13 cellular contexts compared by ENCODE assay signal in the genomic region with DNA sequence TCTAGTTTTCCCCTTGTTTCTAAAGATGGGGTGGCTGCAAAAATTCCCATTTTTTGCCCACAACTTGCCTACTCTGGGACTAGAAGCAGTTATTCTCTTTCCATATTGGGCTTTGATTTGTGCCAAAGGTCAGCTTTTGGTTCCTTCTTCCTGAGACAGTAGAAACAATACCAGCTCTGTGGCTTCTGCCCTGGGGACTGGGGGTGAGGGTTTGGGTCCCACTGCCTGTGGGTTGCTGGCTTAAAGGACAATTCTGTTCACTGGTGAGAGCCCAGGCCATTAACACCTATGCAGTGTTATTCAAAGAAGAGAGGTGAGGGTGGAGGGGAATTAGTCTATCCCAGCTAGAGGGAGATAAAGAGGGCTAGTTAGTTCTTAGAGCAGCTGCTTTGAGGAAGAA.
DNase-seq lines count a peak whose midpoint lies in the region; ATAC-seq and TF ChIP-seq lines count a peak whose summit lies in the region.
"Had no signal": no experiment of that assay in that cellular context is flagged by ENCODE, and none has a peak within 500 bp of the region (broad histone marks: within the 10 kb centered on the region; RNA-seq: fewer than 3 reads in every experiment).

No MANE protein-coding gene starts in this region.

- H3K27ac ChIP-seq in GM23338 (ENCODE audit: low read depth) (no peak overlapping the region), heart right ventricle (peak overlapping the region in 2 of 10 donors; percentile 15 to 41)
- H3K27ac ChIP-seq: GM23248 had no signal

- DNase-seq in CD14-positive monocyte (ENCODE audit: low spot score) (no peak), GM23338 (ENCODE audit: low spot score) (no peak), myocyte (ENCODE audit: low read depth) (peak; percentile 6), heart right ventricle (no peak)
- DNase-seq in activated naive CD4-positive, alpha-beta T cell treated with anti-CD3 and anti-CD28 coated beads, Interleukin-2, amount 50 U/mL, for 72 hours (ENCODE audit: low spot score in 2 of 2), result no peak
- DNase-seq: BE2C; Caco-2; CD8-positive, alpha-beta memory T cell; GM23248; H7; IMR-90 had no signal

- no peaks in the 10 kb centered on the region for H3K36me3 ChIP-seq in GM23338 (ENCODE audit: insufficient read depth)
- no peaks in the 10 kb centered on the region for H3K36me3 ChIP-seq in heart right ventricle
- H3K36me3 ChIP-seq: BE2C had no signal

- no peaks in the 10 kb centered on the region for H3K9me3 ChIP-seq in heart right ventricle
- H3K9me3 ChIP-seq: BE2C, Caco-2 had no signal

- no peaks in the 10 kb centered on the region for H4K20me1 ChIP-seq in GM23338 (replicated peaks; ENCODE audit: insufficient read depth)

- H3K36me3 Mint-ChIP-seq in CD14-positive monocyte (peaks cover 14 to 20% of the 10 kb centered on the region in 2 donors), GM23338 (ENCODE audit: low read depth) (no peaks in the 10 kb centered on the region)
- H3K36me3 Mint-ChIP-seq in dendritic cell treated with granulocyte-macrophage colony-stimulating factor and Interleukin-4, amounts not matched to agents 40 ng/mL and 50 ng/mL, for 4 days (ENCODE audit: low read depth), result no peaks in the 10 kb centered on the region
- no peaks in the 10 kb centered on the region for H3K36me3 Mint-ChIP-seq in activated naive CD4-positive, alpha-beta T cell treated with anti-CD3 and anti-CD28 coated beads, Interleukin-2, amount 50 U/mL, for 72 hours
- no peaks in the 10 kb centered on the region for H3K36me3 Mint-ChIP-seq in activated T-helper 17 cell treated with anti-CD3 and anti-CD28 coated beads, Interleukin-2, amount 50 U/mL, for 72 hours (ENCODE audit: low read depth)

- H3K27me3 Mint-ChIP-seq in CD14-positive monocyte (ENCODE audit: low read depth in 3 of 3) (peaks cover 0 to 3% (median 0%) of the 10 kb centered on the region in 3 donors), GM23338 (ENCODE audit: insufficient read depth, low read depth, poor library complexity) (peaks cover 3% of the 10 kb centered on the region)
- H3K27me3 Mint-ChIP-seq in dendritic cell treated with granulocyte-macrophage colony-stimulating factor and Interleukin-4, amounts not matched to agents 40 ng/mL and 50 ng/mL, for 4 days, result no peaks in the 10 kb centered on the region
- no peaks in the 10 kb centered on the region for H3K27me3 Mint-ChIP-seq in activated T-helper 17 cell treated with anti-CD3 and anti-CD28 coated beads, Interleukin-2, amount 50 U/mL, for 72 hours

- H3K4me3 Mint-ChIP-seq in CD14-positive monocyte (no peak overlapping the region), GM23338 (no peak overlapping the region)
- no peak overlapping the region for H3K4me3 Mint-ChIP-seq in dendritic cell treated with granulocyte-macrophage colony-stimulating factor and Interleukin-4, amounts not matched to agents 40 ng/mL and 50 ng/mL, for 4 days
- no peak overlapping the region for H3K4me3 Mint-ChIP-seq in activated T-helper 17 cell treated with anti-CD3 and anti-CD28 coated beads, Interleukin-2, amount 50 U/mL, for 72 hours
- H3K4me3 Mint-ChIP-seq: CD8-positive, alpha-beta memory T cell had no signal

- H3F3A ChIP-seq in GM23338 (replicated peaks; ENCODE audit: low read depth), result no peaks in the 10 kb centered on the region

- H3K79me2 ChIP-seq in GM23338 (replicated peaks; ENCODE audit: insufficient read depth), result no peaks in the 10 kb centered on the region

- H3K27me3 ChIP-seq in GM23338 (ENCODE audit: insufficient read depth), result no peaks in the 10 kb centered on the region
- H3K27me3 ChIP-seq in heart right ventricle, result no peaks in the 10 kb centered on the region
- H3K27me3 ChIP-seq: BE2C had no signal

- H2AFZ ChIP-seq in GM23338, result no peak overlapping the region
- H2AFZ ChIP-seq: GM23248 had no signal

- ATAC-seq in GM23338 (peak; percentile 42; the same call in 2 of the 3 replicates), heart right ventricle (no peak)
- no peak for ATAC-seq in activated naive CD4-positive, alpha-beta T cell treated with anti-CD3 and anti-CD28 coated beads, Interleukin-2, amount 50 U/mL, for 72 hours
- ATAC-seq in activated T-helper 17 cell treated with anti-CD3 and anti-CD28 coated beads, Interleukin-2, amount 50 U/mL, for 72 hours (replicated peaks), result no peak

- no peak for TF ChIP-seq CTCF in CD14-positive monocyte (IDR thresholded peaks at IDR 0.05)
- TF ChIP-seq CTCF in GM23338 (conservative IDR thresholded peaks at IDR 0.05; ENCODE audit: low read depth in 2 of 2), result no peak
- TF ChIP-seq CTCF in heart right ventricle (IDR thresholded peaks at IDR 0.05), result no peak

- H3K9me2 ChIP-seq in GM23338 (ENCODE audit: insufficient read depth), result 0 out of 2 replicates have a peak, but pooled peaks cover 5% of the 10 kb centered on the region

- H3K27ac Mint-ChIP-seq in CD14-positive monocyte (peak overlapping the region in 6 of 7 donors; percentile 5 to 78 (median 70)), GM23338 (no peak overlapping the region)
- H3K27ac Mint-ChIP-seq in dendritic cell treated with granulocyte-macrophage colony-stimulating factor and Interleukin-4, amounts not matched to agents 40 ng/mL and 50 ng/mL, for 4 days, result peak overlapping the region; percentile 37
- H3K27ac Mint-ChIP-seq in activated naive CD4-positive, alpha-beta T cell treated with anti-CD3 and anti-CD28 coated beads, Interleukin-2, amount 50 U/mL, for 72 hours, result no peak overlapping the region
- H3K27ac Mint-ChIP-seq in activated T-helper 17 cell treated with anti-CD3 and anti-CD28 coated beads, Interleukin-2, amount 50 U/mL, for 72 hours, result no peak overlapping the region

- peaks cover 6% of the 10 kb centered on the region for H3K4me1 Mint-ChIP-seq in CD14-positive monocyte
- H3K4me1 Mint-ChIP-seq in GM23338, result peaks cover 12% of the 10 kb centered on the region
- H3K4me1 Mint-ChIP-seq in dendritic cell treated with granulocyte-macrophage colony-stimulating factor and Interleukin-4, amounts not matched to agents 40 ng/mL and 50 ng/mL, for 4 days (ENCODE audit: low read depth), result peaks cover 17% of the 10 kb centered on the region
- peaks cover 5% of the 10 kb centered on the region for H3K4me1 Mint-ChIP-seq in activated T-helper 17 cell treated with anti-CD3 and anti-CD28 coated beads, Interleukin-2, amount 50 U/mL, for 72 hours

- H3K4me2 ChIP-seq in GM23338, result no peak overlapping the region

- H3K4me1 ChIP-seq in GM23338 (ENCODE audit: insufficient read depth) (no peaks in the 10 kb centered on the region), heart right ventricle (peaks cover 15 to 51% (median 37%) of the 10 kb centered on the region in 9 donors)
- H3K4me1 ChIP-seq: BE2C had no signal

- H3K4me3 ChIP-seq in GM23338 (no peak overlapping the region), heart right ventricle (no peak overlapping the region)
- H3K4me3 ChIP-seq: GM23248 had no signal

- H3K9me3 Mint-ChIP-seq in CD14-positive monocyte (peaks cover 0 to 2% (median 0%) of the 10 kb centered on the region in 7 donors), GM23338 (no peaks in the 10 kb centered on the region)
- H3K9me3 Mint-ChIP-seq in dendritic cell treated with granulocyte-macrophage colony-stimulating factor and Interleukin-4, amounts not matched to agents 40 ng/mL and 50 ng/mL, for 4 days, result no peaks in the 10 kb centered on the region
- no peaks in the 10 kb centered on the region for H3K9me3 Mint-ChIP-seq in activated naive CD4-positive, alpha-beta T cell treated with anti-CD3 and anti-CD28 coated beads, Interleukin-2, amount 50 U/mL, for 72 hours
- no peaks in the 10 kb centered on the region for H3K9me3 Mint-ChIP-seq in activated T-helper 17 cell treated with anti-CD3 and anti-CD28 coated beads, Interleukin-2, amount 50 U/mL, for 72 hours
- H3K9me3 Mint-ChIP-seq: CD8-positive, alpha-beta memory T cell had no signal

- intact Hi-C loops in CD14-positive monocyte (cut with micrococcal nuclease), result no loop called here
- intact Hi-C loops in dendritic cell treated with granulocyte-macrophage colony-stimulating factor and Interleukin-4, amounts not matched to agents 40 ng/mL and 50 ng/mL, for 4 days (cut with micrococcal nuclease), result no loop called here
- intact Hi-C loops in heart right ventricle (cut with DNase I), result no loop called here

TF ChIP-seq in GM23338, 12 proteins besides CTCF, POLR2A, EP300 and RAD21:
- TF ChIP-seq JUNB (IDR thresholded peaks at IDR 0.05; ENCODE audit: unreplicated experiment), result no peak
- no peak for TF ChIP-seq ZNF331 (CRISPR knock-in tag; IDR thresholded peaks at IDR 0.05; ENCODE audit: low read depth)

Comparison
In these comparisons a context has a peak if more than half of its experiments do, and no peak if none do; other contexts are left out.
1. H3K27ac Mint-ChIP-seq: peak in CD14-positive monocyte (6 of 7) and dendritic cell treated with granulocyte-macrophage colony-stimulating factor and Interleukin-4, amounts not matched to agents 40 ng/mL and 50 ng/mL, for 4 days (single experiment); none in GM23338 (single experiment), activated naive CD4-positive, alpha-beta T cell treated with anti-CD3 and anti-CD28 coated beads, Interleukin-2, amount 50 U/mL, for 72 hours (0 of 2) and activated T-helper 17 cell treated with anti-CD3 and anti-CD28 coated beads, Interleukin-2, amount 50 U/mL, for 72 hours (single experiment).